In genomic region chr17:76276461-76277299, GRCh38 we compare ENCODE assay signal across 1 cellular context.
TF ChIP-seq lines count a peak whose summit lies in the region.

No MANE protein-coding gene starts in this region.

TF ChIP-seq in HCT116, 20 proteins besides CTCF, POLR2A, EP300 and RAD21:
- TF ChIP-seq ZFX (IDR thresholded peaks at IDR 0.05) (no peak), YY1 (IDR thresholded peaks at IDR 0.05; ENCODE audit: extremely low read depth, insufficient replicate concordance, low read depth, low read length) (no peak), SIN3A (IDR thresholded peaks at IDR 0.05; ENCODE audit: low read depth) (no peak), EZH2phosphoT487 (IDR thresholded peaks at IDR 0.05; ENCODE audit: borderline replicate concordance) (no peak), FOSL1 (IDR thresholded peaks at IDR 0.05; ENCODE audit: low read depth) (no peak), TCF7L2 (IDR thresholded peaks at IDR 0.05; ENCODE audit: borderline replicate concordance, extremely low read depth, insufficient read depth, insufficient read length) (no peak), ZBTB33 (IDR thresholded peaks at IDR 0.05; ENCODE audit: extremely low read depth, insufficient replicate concordance, low read length) (no peak), CEBPB (IDR thresholded peaks at IDR 0.05; ENCODE audit: low read depth) (no peak), CBX3 (IDR thresholded peaks at IDR 0.05; ENCODE audit: low read depth) (no peak), ZNF274 (IDR thresholded peaks at IDR 0.05; ENCODE audit: low read depth, low read length) (no peak), MAX (IDR thresholded peaks at IDR 0.05) (no peak), EZH2 (IDR thresholded peaks at IDR 0.05) (no peak), ELF1 (IDR thresholded peaks at IDR 0.05; ENCODE audit: borderline replicate concordance, low read depth) (no peak), POLR2AphosphoS5 (IDR thresholded peaks at IDR 0.05; ENCODE audit: low read depth, low read length) (no peak)
TF ChIP-seq in HCT116: peak in this region for 0.
